Comparison of ENCODE assay signal across 8 cellular contexts in genomic region chr18:49476664-49477411, GRCh38. TPM values are rescaled to one million over a fixed set of nuclear protein-coding genes. Genes with fewer than 3 reads are reported as not detected.
DNase-seq lines count a peak whose midpoint lies in the region; ATAC-seq and TF ChIP-seq lines count a peak whose summit lies in the region.

No MANE protein-coding gene starts in this region.

- no peaks in the 10 kb centered on the region for H3K79me1 ChIP-seq in mesendoderm (ENCODE audit: low read length)

- H3K4me1 Mint-ChIP-seq in CD14-positive monocyte, result peaks cover 31% of the 10 kb centered on the region

- H3K79me2 ChIP-seq in KMS-11 (ENCODE audit: insufficient read depth, low read depth), result no peaks in the 10 kb centered on the region
- no peaks in the 10 kb centered on the region for H3K79me2 ChIP-seq in mesendoderm (ENCODE audit: control insufficient read depth, insufficient read depth, low read length)

- peak overlapping the region; percentile 79 to 92 for H3K4me3 Mint-ChIP-seq in CD14-positive monocyte

- no peak overlapping the region for H2BK5ac ChIP-seq in mesendoderm (ENCODE audit: low read length)

- ATAC-seq in body of pancreas, result peak; percentile 52
- ATAC-seq in HG03159 (IDR thresholded peaks at IDR 0.05; ENCODE audit: unreplicated experiment), result no peak
- no peak for ATAC-seq in HG03175 (IDR thresholded peaks at IDR 0.05; ENCODE audit: unreplicated experiment)

- peak overlapping the region; percentile 91 to 98 (median 96) for H3K27ac Mint-ChIP-seq in CD14-positive monocyte

- H4K8ac ChIP-seq in mesendoderm (ENCODE audit: low read depth, low read length), result no peak overlapping the region

- no peaks in the 10 kb centered on the region for H3K9me3 ChIP-seq in body of pancreas
- H3K9me3 ChIP-seq in prostate gland, result no peaks in the 10 kb centered on the region

- H4K20me1 ChIP-seq in KMS-11 (ENCODE audit: insufficient read depth), result no peaks in the 10 kb centered on the region

- H3K4me1 ChIP-seq in KMS-11 (ENCODE audit: low read depth, poor library complexity, severe bottlenecking), result peaks cover 35% of the 10 kb centered on the region
- H3K4me1 ChIP-seq in body of pancreas, result no peaks in the 10 kb centered on the region
- no peaks in the 10 kb centered on the region for H3K4me1 ChIP-seq in mesendoderm (ENCODE audit: control insufficient read depth, low read depth, low read length)
- H3K4me1 ChIP-seq in prostate gland (replicated peaks), result no peaks in the 10 kb centered on the region

- peaks cover 2% of the 10 kb centered on the region; the same call in 1 of the 2 replicates for H3K36me3 ChIP-seq in KMS-11 (ENCODE audit: insufficient read depth)
- peaks cover 0 to 4% of the 10 kb centered on the region in 2 donors for H3K36me3 ChIP-seq in body of pancreas (replicated peaks in 1 of 2; ENCODE audit: insufficient read depth in 1 of 2, low read depth in 2 of 2)
- peaks cover 2% of the 10 kb centered on the region for H3K36me3 ChIP-seq in mesendoderm (ENCODE audit: control insufficient read depth, insufficient read depth, low read length)
- no peaks in the 10 kb centered on the region for H3K36me3 ChIP-seq in prostate gland

- 63 to 86% methylated on average over 11 of the region's 11 CpGs for WGBS in body of pancreas, 2 donors
- WGBS in mesendoderm (ENCODE audit: extremely low coverage, insufficient coverage, low lambda C conversion rate), result no CpG with 5 or more reads among the region's 11 CpGs
- WGBS in prostate gland, result 74% methylated on average over 11 of the region's 11 CpGs

- H2AK5ac ChIP-seq in mesendoderm (ENCODE audit: low read length), result no peak overlapping the region

- TF ChIP-seq POLR2A in body of pancreas (IDR thresholded peaks at IDR 0.05), result no peak
- TF ChIP-seq POLR2A in prostate gland (IDR thresholded peaks at IDR 0.05), result no peak

- H3K27ac ChIP-seq in KMS-11, result no peak overlapping the region
- peak overlapping the region in 2 of 4 donors; percentile 18 to 46 for H3K27ac ChIP-seq in body of pancreas
- H3K27ac ChIP-seq in mesendoderm (ENCODE audit: low read depth, low read length), result no peak overlapping the region
- no peak overlapping the region for H3K27ac ChIP-seq in prostate gland

- H3K36me3 Mint-ChIP-seq in CD14-positive monocyte, result peaks cover 30 to 34% of the 10 kb centered on the region in 2 donors

- no peak overlapping the region for H3K4me3 ChIP-seq in KMS-11 (IDR thresholded peaks at IDR 0.05; ENCODE audit: insufficient read depth, low read depth, low read length)
- H3K4me3 ChIP-seq in body of pancreas, result no peak overlapping the region
- no peak overlapping the region for H3K4me3 ChIP-seq in mesendoderm (ENCODE audit: low read length)
- H3K4me3 ChIP-seq in prostate gland, result no peak overlapping the region

- H3K56ac ChIP-seq in mesendoderm (ENCODE audit: low read length), result no peak overlapping the region

- H3K4me2 ChIP-seq in KMS-11 (peak overlapping the region; percentile 7; the same call in 1 of the 2 replicates), mesendoderm (ENCODE audit: low read length) (no peak overlapping the region)

- H2BK120ac ChIP-seq in mesendoderm (ENCODE audit: low read depth, low read length), result no peak overlapping the region

- no peak overlapping the region for H2BK15ac ChIP-seq in mesendoderm (replicated peaks; ENCODE audit: low read depth)

- no peak overlapping the region for H3K4ac ChIP-seq in mesendoderm (ENCODE audit: low read depth, low read length)

- peaks cover 0 to 8% (median 0%) of the 10 kb centered on the region in 3 donors for H3K27me3 Mint-ChIP-seq in CD14-positive monocyte (ENCODE audit: low read depth in 3 of 3)

- TF ChIP-seq CTCF in CD14-positive monocyte (IDR thresholded peaks at IDR 0.05) (no peak), KMS-11 (conservative IDR thresholded peaks at IDR 0.05; ENCODE audit: low read depth, low read length) (no peak), body of pancreas (IDR thresholded peaks at IDR 0.05) (no peak), prostate gland (IDR thresholded peaks at IDR 0.05) (no peak)

- H3K9me3 Mint-ChIP-seq in CD14-positive monocyte, result peaks cover 0 to 1% (median 0%) of the 10 kb centered on the region in 7 donors

- H3K23ac ChIP-seq in mesendoderm (ENCODE audit: low read length), result no peak overlapping the region

- intact Hi-C loops in CD14-positive monocyte (cut with micrococcal nuclease) (no loop called here), body of pancreas (cut with DNase I) (no loop called here), prostate gland (cut with DNase I) (no loop called here)

- H2AFZ ChIP-seq in KMS-11 (ENCODE audit: low read depth), result no peak overlapping the region

- H3K27me3 ChIP-seq in KMS-11 (ENCODE audit: insufficient read depth, low read depth) (no peaks in the 10 kb centered on the region), body of pancreas (no peaks in the 10 kb centered on the region), mesendoderm (ENCODE audit: insufficient read depth, low read length, poor library complexity) (no peaks in the 10 kb centered on the region), prostate gland (replicated peaks; ENCODE audit: insufficient read depth) (no peaks in the 10 kb centered on the region)

- no peak overlapping the region for H4K5ac ChIP-seq in mesendoderm (ENCODE audit: low read length)

- H3K18ac ChIP-seq in mesendoderm (ENCODE audit: low read length), result no peak overlapping the region

- H3K9ac ChIP-seq in KMS-11, result no peak overlapping the region
- H3K9ac ChIP-seq in mesendoderm (ENCODE audit: low read length), result no peak overlapping the region

- DNase-seq in CD14-positive monocyte (ENCODE audit: low spot score) (peak; percentile 57), body of pancreas (peak in 1 of 4 donors; percentile 19), mesendoderm (peak; percentile 23), prostate gland (ENCODE audit: low spot score) (no peak)
- no peak for DNase-seq in activated effector memory CD4-positive, alpha-beta T cell treated with anti-CD3 and anti-CD28 coated beads, Interleukin-2, amount 50 U/mL, for 16 hours

RNA-seq across cellular contexts. Expression of gene C18orf32, which starts 10.2 kb away (rescaled TPM):
- polyA plus RNA-seq in CD14-positive monocyte, result 100 to 1,000 TPM; 115 to 134 TPM
- total RNA-seq in body of pancreas (10 to 100 TPM; 19.7 to 22.4 TPM), prostate gland (10 to 100 TPM; 37.1 to 56.6 TPM)
- 35.0 TPM for polyA plus RNA-seq in mesendoderm (2013, experiment 1 of 2)
- polyA plus RNA-seq in mesendoderm (2013, experiment 2 of 2), result 34.4 TPM

RNA-seq across cellular contexts. Expression of gene RPL17, which starts 15.4 kb away (rescaled TPM):
- 100 to 1,000 TPM; 716 TPM for polyA plus RNA-seq in CD14-positive monocyte
- total RNA-seq in body of pancreas, result 1,000 to 10,000 TPM; 1,760 to 2,564 TPM
- 4,812 TPM for polyA plus RNA-seq in mesendoderm (2013, experiment 1 of 2)
- 4,866 TPM for polyA plus RNA-seq in mesendoderm (2013, experiment 2 of 2)
- total RNA-seq in prostate gland, result 1,000 to 10,000 TPM in 1 of 2 donors, 100 to 1,000 TPM in 1; 950 to 1,861 TPM

RNA-seq across cellular contexts. Expression of gene DYM, which starts 16.4 kb away (rescaled TPM):
- 10 to 100 TPM; 36.8 to 40.7 TPM for polyA plus RNA-seq in CD14-positive monocyte
- total RNA-seq in body of pancreas (100 to 1,000 TPM in 1 of 2 donors, 10 to 100 TPM in 1; 59.1 to 115 TPM), prostate gland (10 to 100 TPM; 64.7 to 66.7 TPM)
- polyA plus RNA-seq in mesendoderm (2013, experiment 1 of 2), result 39.7 TPM
- polyA plus RNA-seq in mesendoderm (2013, experiment 2 of 2), result 40.0 TPM

Comparison
In these comparisons a context has a peak if more than half of its experiments do, and no peak if none do; other contexts are left out.
1. DNase-seq: peak in CD14-positive monocyte (single experiment) and mesendoderm (single experiment); none in activated effector memory CD4-positive, alpha-beta T cell treated with anti-CD3 and anti-CD28 coated beads, Interleukin-2, amount 50 U/mL, for 16 hours (single experiment) and prostate gland (single experiment).